23 cellular contexts compared by ENCODE assay signal in genomic region chr22:41231369-41231768, GRCh38. TPM values are rescaled to one million over a fixed set of nuclear protein-coding genes. Genes with fewer than 3 reads are reported as not detected.
DNase-seq lines count a peak whose midpoint lies in the region; ATAC-seq and TF ChIP-seq lines count a peak whose summit lies in the region.
"Had no signal": no experiment of that assay in that cellular context is flagged by ENCODE, and none has a peak within 500 bp of the region (broad histone marks: within the 10 kb centered on the region; RNA-seq: fewer than 3 reads in every experiment).

No MANE protein-coding gene starts in this region.

- H3K4me3 Mint-ChIP-seq in endodermal cell = no peak overlapping the region
- H3K4me3 Mint-ChIP-seq in stimulated activated effector memory CD8-positive, alpha-beta T cell treated with anti-CD3 and anti-CD28 coated beads, Interleukin-12 subunit alpha, Interleukin-12 subunit beta, amount 100 ng/mL, for 72 hours = no peak overlapping the region
- no peak overlapping the region for H3K4me3 Mint-ChIP-seq in natural killer cell treated with Interleukin-12 subunit alpha and Interleukin-12 subunit beta and Interleukin-15 and Interleukin-18, amount 100 ng/mL, for 72 hours
- H3K4me3 Mint-ChIP-seq: CD14-positive monocyte; CD8-positive, alpha-beta memory T cell had no signal

- peaks cover 5% of the 10 kb centered on the region for H3K4me1 Mint-ChIP-seq in endodermal cell
- H3K4me1 Mint-ChIP-seq in stimulated activated effector memory CD8-positive, alpha-beta T cell treated with anti-CD3 and anti-CD28 coated beads, Interleukin-12 subunit alpha, Interleukin-12 subunit beta, amount 100 ng/mL, for 72 hours = no peaks in the 10 kb centered on the region
- peaks cover 0 to 3% of the 10 kb centered on the region in 2 donors for H3K4me1 Mint-ChIP-seq in natural killer cell treated with Interleukin-12 subunit alpha and Interleukin-12 subunit beta and Interleukin-15 and Interleukin-18, amount 100 ng/mL, for 72 hours (ENCODE audit: low read depth in 2 of 2)
- H3K4me1 Mint-ChIP-seq: CD8-positive, alpha-beta memory T cell had no signal

- peaks cover 26% of the 10 kb centered on the region for H3K36me3 Mint-ChIP-seq in endodermal cell (ENCODE audit: low read depth)
- H3K36me3 Mint-ChIP-seq in stimulated activated effector memory CD8-positive, alpha-beta T cell treated with anti-CD3 and anti-CD28 coated beads, Interleukin-12 subunit alpha, Interleukin-12 subunit beta, amount 100 ng/mL, for 72 hours = peaks cover 43% of the 10 kb centered on the region
- peaks cover 5% of the 10 kb centered on the region for H3K36me3 Mint-ChIP-seq in natural killer cell treated with Interleukin-12 subunit alpha and Interleukin-12 subunit beta and Interleukin-15 and Interleukin-18, amount 100 ng/mL, for 72 hours

- H3K9me3 Mint-ChIP-seq in endodermal cell = no peaks in the 10 kb centered on the region
- no peaks in the 10 kb centered on the region for H3K9me3 Mint-ChIP-seq in stimulated activated effector memory CD8-positive, alpha-beta T cell treated with anti-CD3 and anti-CD28 coated beads, Interleukin-12 subunit alpha, Interleukin-12 subunit beta, amount 100 ng/mL, for 72 hours
- H3K9me3 Mint-ChIP-seq in natural killer cell treated with Interleukin-12 subunit alpha and Interleukin-12 subunit beta and Interleukin-15 and Interleukin-18, amount 100 ng/mL, for 72 hours = no peaks in the 10 kb centered on the region
- H3K9me3 Mint-ChIP-seq: CD14-positive monocyte; CD8-positive, alpha-beta memory T cell had no signal

- H3K27ac ChIP-seq in left ventricle myocardium inferior (replicated peaks) (peak overlapping the region; percentile 71), endodermal cell (ENCODE audit: low read depth, low read length) (no peak overlapping the region), right lobe of liver (peak overlapping the region in 1 of 3 donors; percentile 27)
- H3K27ac ChIP-seq: GM23248 had no signal

- H3K27me3 ChIP-seq in left ventricle myocardium inferior (ENCODE audit: low read depth) (no peaks in the 10 kb centered on the region), endodermal cell (ENCODE audit: control insufficient read depth, insufficient read depth, low read length, poor library complexity, severe bottlenecking) (no peaks in the 10 kb centered on the region), right lobe of liver (no peaks in the 10 kb centered on the region)
- H3K27me3 ChIP-seq: BLaER1 had no signal

- H3K36me3 ChIP-seq in left ventricle myocardium inferior = peaks cover 22% of the 10 kb centered on the region
- peaks cover 26% of the 10 kb centered on the region for H3K36me3 ChIP-seq in endodermal cell (ENCODE audit: control insufficient read depth, insufficient read depth, low read length)
- H3K36me3 ChIP-seq in right lobe of liver = peaks cover 0 to 13% (median 4%) of the 10 kb centered on the region in 4 donors

- WGBS in endodermal cell (ENCODE audit: insufficient coverage in 1 of 2, insufficient read length in 1 of 2), 2 experiments = 81 to 93% methylated on average over 5 to 7 of the region's 7 CpGs
- 42% methylated on average over 5 of the region's 7 CpGs for WGBS in right lobe of liver (ENCODE audit: insufficient coverage, low coverage, low lambda C conversion rate, missing lambda C conversion rate)

- TF ChIP-seq CTCF in left ventricle myocardium inferior (IDR thresholded peaks at IDR 0.05; ENCODE audit: borderline replicate concordance) (no peak), endodermal cell (conservative IDR thresholded peaks at IDR 0.05) (no peak), right lobe of liver (IDR thresholded peaks at IDR 0.05) (no peak)

- no peaks in the 10 kb centered on the region for H3K27me3 Mint-ChIP-seq in endodermal cell (ENCODE audit: insufficient read depth)
- H3K27me3 Mint-ChIP-seq in natural killer cell treated with Interleukin-12 subunit alpha and Interleukin-12 subunit beta and Interleukin-15 and Interleukin-18, amount 100 ng/mL, for 72 hours = no peaks in the 10 kb centered on the region
- H3K27me3 Mint-ChIP-seq: CD8-positive, alpha-beta memory T cell had no signal

- no peak overlapping the region for H3K4me3 ChIP-seq in left ventricle myocardium inferior
- no peak overlapping the region for H3K4me3 ChIP-seq in endodermal cell (ENCODE audit: low read length)
- H3K4me3 ChIP-seq in right lobe of liver = no peak overlapping the region
- H3K4me3 ChIP-seq: BLaER1, GM12878, GM23248, HAP-1 had no signal

- no peak overlapping the region for H3K9ac ChIP-seq in endodermal cell (ENCODE audit: extremely low read depth, low read length, poor library complexity, severe bottlenecking)
- H3K9ac ChIP-seq: BLaER1, GM23248 had no signal

- intact Hi-C loops in left ventricle myocardium inferior (cut with micrococcal nuclease) (no loop called here), cardiac septum (cut with DNase I) (no loop called here), right lobe of liver (cut with DNase I) (loop anchor here in 1 of 2 donors (10.0 kb wide), 1 partner anchor 47 kb away; no protein-coding TSS in a partner anchor)

- no peak for TF ChIP-seq POLR2A in right lobe of liver (IDR thresholded peaks at IDR 0.05)

- H3K4me1 ChIP-seq in left ventricle myocardium inferior (peaks cover 64% of the 10 kb centered on the region), endodermal cell (ENCODE audit: control insufficient read depth, insufficient read depth, low read length) (no peaks in the 10 kb centered on the region), right lobe of liver (peaks cover 0 to 30% (median 15%) of the 10 kb centered on the region in 4 donors)

- no peak overlapping the region for H3K27ac Mint-ChIP-seq in endodermal cell
- peak overlapping the region; percentile 63 for H3K27ac Mint-ChIP-seq in stimulated activated effector memory CD8-positive, alpha-beta T cell treated with anti-CD3 and anti-CD28 coated beads, Interleukin-12 subunit alpha, Interleukin-12 subunit beta, amount 100 ng/mL, for 72 hours
- no peak overlapping the region for H3K27ac Mint-ChIP-seq in natural killer cell treated with Interleukin-12 subunit alpha and Interleukin-12 subunit beta and Interleukin-15 and Interleukin-18, amount 100 ng/mL, for 72 hours

- peak; percentile 45 to 77 (median 61) for ATAC-seq in right lobe of liver
- no peak for ATAC-seq in stimulated activated effector memory CD8-positive, alpha-beta T cell treated with anti-CD3 and anti-CD28 coated beads, Interleukin-12 subunit alpha, Interleukin-12 subunit beta, amount 100 ng/mL, for 72 hours
- no peak for ATAC-seq in GM18498 (IDR thresholded peaks at IDR 0.05; ENCODE audit: unreplicated experiment)
- no peak for ATAC-seq in natural killer cell treated with Interleukin-12 subunit alpha and Interleukin-12 subunit beta and Interleukin-15 and Interleukin-18, amount 100 ng/mL, for 72 hours
- no peak for ATAC-seq in GM21381 (IDR thresholded peaks at IDR 0.05; ENCODE audit: unreplicated experiment)
- ATAC-seq: GM12878 had no signal

- DNase-seq in left ventricle myocardium inferior = no peak
- no peak for DNase-seq in cardiac septum (ENCODE audit: low spot score)
- DNase-seq in endodermal cell = peak; percentile 23
- DNase-seq in right lobe of liver = peak in 1 of 3 donors; percentile 80
- DNase-seq in stimulated activated effector memory CD8-positive, alpha-beta T cell treated with anti-CD3 and anti-CD28 coated beads, Interleukin-12 subunit alpha, Interleukin-12 subunit beta, amount 100 ng/mL, for 72 hours (ENCODE audit: low spot score in 2 of 2) = no peak
- no peak for DNase-seq in natural killer cell treated with Interleukin-12 subunit alpha and Interleukin-12 subunit beta and Interleukin-15 and Interleukin-18, amount 100 ng/mL, for 72 hours (ENCODE audit: low spot score)
- DNase-seq: 8988T; CD8-positive, alpha-beta memory T cell; COR-L47; DMS 273 treated with DMSO at 0.1 percent for 48 hours; DMS53; DND-41; EL; GM23248 had no signal

- H3K9me3 ChIP-seq in left ventricle myocardium inferior (replicated peaks) (no peaks in the 10 kb centered on the region), endodermal cell (ENCODE audit: control insufficient read depth, low read length) (no peaks in the 10 kb centered on the region), right lobe of liver (no peaks in the 10 kb centered on the region)
- H3K9me3 ChIP-seq: BLaER1, HAP-1 had no signal

RNA-seq across cellular contexts. Expression of gene CHADL, which starts 9.4 kb away (rescaled TPM):
- total RNA-seq in left ventricle myocardium inferior = 10.3 TPM
- 2.9 TPM for total RNA-seq in cardiac septum
- 1 to 10 TPM in 1 of 2 donors, under 1 TPM in 1; 0.79 to 1.3 TPM for total RNA-seq in endodermal cell
- 0.57 TPM for polyA plus RNA-seq in endodermal cell (2013, experiment 1 of 2)
- 1.1 TPM for polyA plus RNA-seq in endodermal cell (2013, experiment 2 of 2)
- 1 to 10 TPM in 3 of 6 experiments, under 1 TPM in 3; 0.75 to 1.5 (median 1.1) TPM for total RNA-seq in right lobe of liver
- total RNA-seq in natural killer cell treated with Interleukin-12 subunit alpha and Interleukin-12 subunit beta and Interleukin-15 and Interleukin-18, amount 100 ng/mL, for 72 hours = under 1 TPM; 0.40 to 0.45 TPM
- total RNA-seq: A673, GM12878, H4, HT-29 had no signal

RNA-seq across cellular contexts. Expression of gene L3MBTL2, which starts 26.3 kb away (rescaled TPM):
- total RNA-seq in left ventricle myocardium inferior (15.2 TPM), cardiac septum (14.2 TPM), endodermal cell (10 to 100 TPM; 24.3 to 26.5 TPM), right lobe of liver (10 to 100 TPM in 4 of 6 experiments, 1 to 10 TPM in 2; 6.6 to 11.7 (median 10.4) TPM)
- polyA plus RNA-seq in endodermal cell (2013, experiment 1 of 2) = 19.3 TPM
- polyA plus RNA-seq in endodermal cell (2013, experiment 2 of 2) = 15.4 TPM
- 10 to 100 TPM; 42.6 to 71.1 TPM for total RNA-seq in natural killer cell treated with Interleukin-12 subunit alpha and Interleukin-12 subunit beta and Interleukin-15 and Interleukin-18, amount 100 ng/mL, for 72 hours

RNA-seq across cellular contexts. Expression of gene RANGAP1, which starts 54.6 kb away (rescaled TPM):
- total RNA-seq in left ventricle myocardium inferior (36.4 TPM), cardiac septum (32.8 TPM), endodermal cell (100 to 1,000 TPM in 1 of 2 donors, 10 to 100 TPM in 1; 95.2 to 122 TPM), right lobe of liver (10 to 100 TPM; 27.4 to 56.3 (median 37.6) TPM)
- 76.3 TPM for polyA plus RNA-seq in endodermal cell (2013, experiment 1 of 2)
- 73.8 TPM for polyA plus RNA-seq in endodermal cell (2013, experiment 2 of 2)
- total RNA-seq in natural killer cell treated with Interleukin-12 subunit alpha and Interleukin-12 subunit beta and Interleukin-15 and Interleukin-18, amount 100 ng/mL, for 72 hours = 100 to 1,000 TPM; 101 to 216 TPM

Comparison
In these comparisons a context has a peak if more than half of its experiments do, and no peak if none do; other contexts are left out.
1. ATAC-seq: peak in right lobe of liver (4 of 4); none in stimulated activated effector memory CD8-positive, alpha-beta T cell treated with anti-CD3 and anti-CD28 coated beads, Interleukin-12 subunit alpha, Interleukin-12 subunit beta, amount 100 ng/mL, for 72 hours (single experiment), GM18498 (single experiment), natural killer cell treated with Interleukin-12 subunit alpha and Interleukin-12 subunit beta and Interleukin-15 and Interleukin-18, amount 100 ng/mL, for 72 hours (0 of 2) and GM21381 (single experiment).